9 cellular contexts compared by ENCODE assay signal in the genomic region with DNA sequence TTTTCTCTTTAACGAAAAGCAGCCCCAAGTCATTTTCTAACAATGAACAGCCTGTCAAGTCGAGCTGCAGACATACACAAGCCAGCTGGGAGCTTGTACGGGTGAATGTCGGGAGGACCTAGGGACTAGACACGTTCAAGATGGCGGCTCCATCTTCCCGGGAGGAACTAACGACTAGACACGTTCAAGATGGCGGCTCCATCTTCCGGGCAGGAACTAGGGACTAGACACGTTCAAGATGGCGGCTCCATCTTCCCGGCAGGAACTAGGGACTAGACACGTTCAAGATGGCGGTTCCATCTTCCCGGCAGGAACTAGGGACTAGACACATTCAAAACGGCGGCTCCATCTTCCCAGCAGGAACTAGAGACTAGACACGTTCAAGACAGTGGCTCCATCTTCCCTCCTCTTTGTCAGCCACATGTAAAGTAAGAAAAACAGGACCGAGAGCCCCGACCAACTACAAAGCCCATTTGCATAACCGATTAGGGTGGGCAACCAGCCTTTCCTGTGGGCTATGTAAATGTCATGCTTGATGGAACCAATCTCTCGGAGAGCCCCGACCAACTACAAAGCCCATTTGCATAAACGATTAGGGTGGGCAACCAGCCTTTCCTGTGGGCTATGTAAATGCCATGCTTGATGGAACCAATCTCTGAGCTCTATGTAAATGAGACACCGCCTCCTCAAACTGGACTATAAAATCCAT.
DNase-seq lines count a peak whose midpoint lies in the region; ATAC-seq and TF ChIP-seq lines count a peak whose summit lies in the region.
"Had no signal": no experiment of that assay in that cellular context is flagged by ENCODE, and none has a peak within 500 bp of the region (broad histone marks: within the 10 kb centered on the region; RNA-seq: fewer than 3 reads in every experiment).

No MANE protein-coding gene starts in this region.

- no peak for TF ChIP-seq CTCF in GM20000 (IDR thresholded peaks at IDR 0.05; ENCODE audit: extremely low read depth, missing control alignments)

- H3K27me3 Mint-ChIP-seq in activated naive CD8-positive, alpha-beta T cell = no peaks in the 10 kb centered on the region

- no peak overlapping the region for H3K27ac Mint-ChIP-seq in activated naive CD8-positive, alpha-beta T cell

- no peaks in the 10 kb centered on the region for H3K27me3 ChIP-seq in skeletal muscle tissue (ENCODE audit: control insufficient read depth in 3 of 3, insufficient read depth in 3 of 3, low read length in 3 of 3)
- H3K27me3 ChIP-seq: cardiac muscle cell had no signal

- H3K36me3 Mint-ChIP-seq in activated naive CD8-positive, alpha-beta T cell = peaks cover 14% of the 10 kb centered on the region

- peak overlapping the region; percentile 73 for H3K4me3 Mint-ChIP-seq in activated naive CD8-positive, alpha-beta T cell

- intact Hi-C loops in left ventricle myocardium superior (cut with micrococcal nuclease) = no loop called here

- peaks cover 5 to 16% (median 11%) of the 10 kb centered on the region in 3 donors for H3K4me1 ChIP-seq in skeletal muscle tissue (ENCODE audit: control insufficient read depth in 3 of 3, insufficient read depth in 3 of 3, low read length in 3 of 3)

- peaks cover 8% of the 10 kb centered on the region for H3K9me3 Mint-ChIP-seq in activated naive CD8-positive, alpha-beta T cell (ENCODE audit: low read depth)

- no peaks in the 10 kb centered on the region for H3K4me1 Mint-ChIP-seq in activated naive CD8-positive, alpha-beta T cell (ENCODE audit: low read depth)

- H3K36me3 ChIP-seq in skeletal muscle tissue (ENCODE audit: control insufficient read depth in 3 of 3, insufficient read depth in 3 of 3, low read length in 3 of 3) = no peaks in the 10 kb centered on the region
- H3K36me3 ChIP-seq: cardiac muscle cell had no signal

- ATAC-seq in left ventricle myocardium superior = no peak
- ATAC-seq in GM18519 (IDR thresholded peaks at IDR 0.05; ENCODE audit: low FRiP score, unreplicated experiment) = no peak

- H3K9ac ChIP-seq in skeletal muscle tissue (ENCODE audit: low read depth in 1 of 3, low read length in 3 of 3) = peak overlapping the region in 2 of 3 donors; percentile 45 to 60

- peak overlapping the region; percentile 62 for H3K27ac ChIP-seq in skeletal muscle tissue (ENCODE audit: low read depth, low read length)
- H3K27ac ChIP-seq: cardiac muscle cell had no signal

- peak overlapping the region; percentile 56 to 84 (median 66) for H3K4me3 ChIP-seq in skeletal muscle tissue (ENCODE audit: low read length in 3 of 3)
- H3K4me3 ChIP-seq: cardiac muscle cell had no signal

- DNase-seq in activated naive CD4-positive, alpha-beta T cell treated with Interleukin-2 at 50 U/mL for 16 hours = peak; percentile 31
- no peak for DNase-seq in activated naive CD4-positive, alpha-beta T cell (lab: John Stamatoyannopoulos, UW)
- DNase-seq in left ventricle myocardium superior (peak; percentile 54), NCI-H2227 treated with DMSO at 0.1 percent for 48 hours (lab: John Stamatoyannopoulos, UW) (no peak), GM20000 (ENCODE audit: low spot score) (no peak)

- H3K9me3 ChIP-seq in skeletal muscle tissue (ENCODE audit: control insufficient read depth in 3 of 3, low read length in 3 of 3) = no peaks in the 10 kb centered on the region

Comparison
In these comparisons a context has a peak if more than half of its experiments do, and no peak if none do; other contexts are left out.
1. DNase-seq: peak in activated naive CD4-positive, alpha-beta T cell treated with Interleukin-2 at 50 U/mL for 16 hours (single experiment) and left ventricle myocardium superior (single experiment); none in activated naive CD4-positive, alpha-beta T cell (0 of 4), NCI-H2227 treated with DMSO at 0.1 percent for 48 hours (single experiment) and GM20000 (single experiment).